ENCODE assay signal across 1 cellular context in the genomic region with DNA sequence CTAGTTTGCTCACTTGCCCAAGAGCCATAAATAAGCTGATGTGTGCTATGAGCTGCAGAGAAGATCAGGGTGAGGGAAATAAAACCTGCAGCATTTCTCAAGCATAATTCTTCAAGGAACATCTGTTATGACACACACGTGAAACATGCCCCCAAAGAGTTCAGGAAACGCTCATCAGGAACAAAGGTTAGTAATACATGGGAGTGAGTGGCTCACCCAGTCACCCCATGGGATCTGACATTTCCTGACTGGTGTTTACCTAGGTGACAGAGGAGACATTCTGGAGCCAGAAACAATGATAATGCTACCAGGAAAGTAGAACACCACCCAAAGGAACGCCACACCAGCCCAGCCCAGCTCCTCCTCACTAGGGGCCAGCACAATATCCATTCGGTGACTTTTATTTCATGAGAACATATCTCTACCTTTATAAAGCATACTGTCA.
TF ChIP-seq lines count a peak whose summit lies in the region.

No MANE protein-coding gene starts in this region.

TF ChIP-seq in HepG2, 621 proteins besides CTCF, POLR2A, EP300 and RAD21 (continued from another document and continues in another):
- TF ChIP-seq ARID4A (CRISPR knock-in tag; IDR thresholded peaks at IDR 0.05; ENCODE audit: borderline replicate concordance) (no peak; the same call in 1 of the 2 replicates), ZNF354B (CRISPR knock-in tag; IDR thresholded peaks at IDR 0.05) (no peak), GATAD2A (CRISPR knock-in tag; IDR thresholded peaks at IDR 0.05) (peak; percentile 82), SMC3 (IDR thresholded peaks at IDR 0.05; ENCODE audit: low read length) (no peak), U2AF1 (optimal IDR thresholded peaks at IDR 0.05; ENCODE audit: low read depth, low read length) (no peak), NCOA2 (CRISPR knock-in tag; IDR thresholded peaks at IDR 0.05) (peak; percentile 86), ZBTB38 (CRISPR knock-in tag; IDR thresholded peaks at IDR 0.05) (no peak), ZNF329 (CRISPR knock-in tag; IDR thresholded peaks at IDR 0.05; ENCODE audit: low read depth) (no peak), TAF15 (IDR thresholded peaks at IDR 0.05; ENCODE audit: low read depth, low read length, poor library complexity, severe bottlenecking) (no peak), FOXJ3 (CRISPR knock-in tag; IDR thresholded peaks at IDR 0.05; ENCODE audit: borderline replicate concordance) (peak; percentile 48; the same call in 1 of the 2 replicates), ZNF768 (CRISPR knock-in tag; IDR thresholded peaks at IDR 0.05) (no peak), ATF4 (CRISPR knock-in tag; IDR thresholded peaks at IDR 0.05) (no peak), DDIT3 (CRISPR knock-in tag; IDR thresholded peaks at IDR 0.05) (no peak), CC2D1A (CRISPR knock-in tag; IDR thresholded peaks at IDR 0.05) (no peak), ZNF790 (CRISPR knock-in tag; IDR thresholded peaks at IDR 0.05; ENCODE audit: borderline replicate concordance) (no peak), ARID3A (IDR thresholded peaks at IDR 0.05; ENCODE audit: low read depth, low read length) (peak; percentile 30; the same call in 1 of the 2 replicates), SIX1 (CRISPR knock-in tag; IDR thresholded peaks at IDR 0.05; ENCODE audit: borderline replicate concordance) (peak; percentile 51; the same call in 1 of the 2 replicates), ZFP62 (CRISPR knock-in tag; IDR thresholded peaks at IDR 0.05) (no peak), ZNF777 (CRISPR knock-in tag; IDR thresholded peaks at IDR 0.05) (no peak), TFDP2 (CRISPR knock-in tag; IDR thresholded peaks at IDR 0.05) (peak; percentile 35; the same call in 1 of the 2 replicates), FOSL1 (CRISPR knock-in tag; IDR thresholded peaks at IDR 0.05; ENCODE audit: borderline replicate concordance) (peak; percentile 28; the same call in 1 of the 2 replicates), ZFX (CRISPR knock-in tag; IDR thresholded peaks at IDR 0.05; ENCODE audit: low read depth) (no peak), ARID5B (CRISPR knock-in tag; IDR thresholded peaks at IDR 0.05) (peak; percentile 92), ZNF619 (CRISPR knock-in tag; IDR thresholded peaks at IDR 0.05) (no peak), AHR (CRISPR knock-in tag; IDR thresholded peaks at IDR 0.05) (no peak), ZNF44 (CRISPR knock-in tag; IDR thresholded peaks at IDR 0.05) (no peak), NKX3-1 (CRISPR knock-in tag; IDR thresholded peaks at IDR 0.05) (no peak), HNF4A (CRISPR knock-in tag; IDR thresholded peaks at IDR 0.05) (peak; percentile 85), KMT2A (CRISPR knock-in tag; IDR thresholded peaks at IDR 0.05) (no peak), TCF7L2 (IDR thresholded peaks at IDR 0.05; ENCODE audit: low read depth, low read length) (no peak), ZNF3 (CRISPR knock-in tag; IDR thresholded peaks at IDR 0.05) (no peak)
- TF ChIP-seq, protein P1, sequence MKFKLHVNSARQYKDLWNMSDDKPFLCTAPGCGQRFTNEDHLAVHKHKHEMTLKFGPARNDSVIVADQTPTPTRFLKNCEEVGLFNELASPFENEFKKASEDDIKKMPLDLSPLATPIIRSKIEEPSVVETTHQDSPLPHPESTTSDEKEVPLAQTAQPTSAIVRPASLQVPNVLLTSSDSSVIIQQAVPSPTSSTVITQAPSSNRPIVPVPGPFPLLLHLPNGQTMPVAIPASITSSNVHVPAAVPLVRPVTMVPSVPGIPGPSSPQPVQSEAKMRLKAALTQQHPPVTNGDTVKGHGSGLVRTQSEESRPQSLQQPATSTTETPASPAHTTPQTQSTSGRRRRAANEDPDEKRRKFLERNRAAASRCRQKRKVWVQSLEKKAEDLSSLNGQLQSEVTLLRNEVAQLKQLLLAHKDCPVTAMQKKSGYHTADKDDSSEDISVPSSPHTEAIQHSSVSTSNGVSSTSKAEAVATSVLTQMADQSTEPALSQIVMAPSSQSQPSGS (CRISPR knock-in tag; IDR thresholded peaks at IDR 0.05), result peak; percentile 41; the same call in 1 of the 2 replicates
- TF ChIP-seq, protein P2, sequence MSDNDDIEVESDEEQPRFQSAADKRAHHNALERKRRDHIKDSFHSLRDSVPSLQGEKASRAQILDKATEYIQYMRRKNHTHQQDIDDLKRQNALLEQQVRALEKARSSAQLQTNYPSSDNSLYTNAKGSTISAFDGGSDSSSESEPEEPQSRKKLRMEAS (IDR thresholded peaks at IDR 0.05), result peak; percentile 42; the same call in 1 of the 2 replicates
- TF ChIP-seq, protein P3, sequence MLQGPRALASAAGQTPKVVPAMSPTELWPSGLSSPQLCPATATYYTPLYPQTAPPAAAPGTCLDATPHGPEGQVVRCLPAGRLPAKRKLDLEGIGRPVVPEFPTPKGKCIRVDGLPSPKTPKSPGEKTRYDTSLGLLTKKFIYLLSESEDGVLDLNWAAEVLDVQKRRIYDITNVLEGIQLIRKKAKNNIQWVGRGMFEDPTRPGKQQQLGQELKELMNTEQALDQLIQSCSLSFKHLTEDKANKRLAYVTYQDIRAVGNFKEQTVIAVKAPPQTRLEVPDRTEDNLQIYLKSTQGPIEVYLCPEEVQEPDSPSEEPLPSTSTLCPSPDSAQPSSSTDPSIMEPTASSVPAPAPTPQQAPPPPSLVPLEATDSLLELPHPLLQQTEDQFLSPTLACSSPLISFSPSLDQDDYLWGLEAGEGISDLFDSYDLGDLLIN (CRISPR knock-in tag; IDR thresholded peaks at IDR 0.05; ENCODE audit: borderline replicate concordance), result no peak
- TF ChIP-seq, protein P4, sequence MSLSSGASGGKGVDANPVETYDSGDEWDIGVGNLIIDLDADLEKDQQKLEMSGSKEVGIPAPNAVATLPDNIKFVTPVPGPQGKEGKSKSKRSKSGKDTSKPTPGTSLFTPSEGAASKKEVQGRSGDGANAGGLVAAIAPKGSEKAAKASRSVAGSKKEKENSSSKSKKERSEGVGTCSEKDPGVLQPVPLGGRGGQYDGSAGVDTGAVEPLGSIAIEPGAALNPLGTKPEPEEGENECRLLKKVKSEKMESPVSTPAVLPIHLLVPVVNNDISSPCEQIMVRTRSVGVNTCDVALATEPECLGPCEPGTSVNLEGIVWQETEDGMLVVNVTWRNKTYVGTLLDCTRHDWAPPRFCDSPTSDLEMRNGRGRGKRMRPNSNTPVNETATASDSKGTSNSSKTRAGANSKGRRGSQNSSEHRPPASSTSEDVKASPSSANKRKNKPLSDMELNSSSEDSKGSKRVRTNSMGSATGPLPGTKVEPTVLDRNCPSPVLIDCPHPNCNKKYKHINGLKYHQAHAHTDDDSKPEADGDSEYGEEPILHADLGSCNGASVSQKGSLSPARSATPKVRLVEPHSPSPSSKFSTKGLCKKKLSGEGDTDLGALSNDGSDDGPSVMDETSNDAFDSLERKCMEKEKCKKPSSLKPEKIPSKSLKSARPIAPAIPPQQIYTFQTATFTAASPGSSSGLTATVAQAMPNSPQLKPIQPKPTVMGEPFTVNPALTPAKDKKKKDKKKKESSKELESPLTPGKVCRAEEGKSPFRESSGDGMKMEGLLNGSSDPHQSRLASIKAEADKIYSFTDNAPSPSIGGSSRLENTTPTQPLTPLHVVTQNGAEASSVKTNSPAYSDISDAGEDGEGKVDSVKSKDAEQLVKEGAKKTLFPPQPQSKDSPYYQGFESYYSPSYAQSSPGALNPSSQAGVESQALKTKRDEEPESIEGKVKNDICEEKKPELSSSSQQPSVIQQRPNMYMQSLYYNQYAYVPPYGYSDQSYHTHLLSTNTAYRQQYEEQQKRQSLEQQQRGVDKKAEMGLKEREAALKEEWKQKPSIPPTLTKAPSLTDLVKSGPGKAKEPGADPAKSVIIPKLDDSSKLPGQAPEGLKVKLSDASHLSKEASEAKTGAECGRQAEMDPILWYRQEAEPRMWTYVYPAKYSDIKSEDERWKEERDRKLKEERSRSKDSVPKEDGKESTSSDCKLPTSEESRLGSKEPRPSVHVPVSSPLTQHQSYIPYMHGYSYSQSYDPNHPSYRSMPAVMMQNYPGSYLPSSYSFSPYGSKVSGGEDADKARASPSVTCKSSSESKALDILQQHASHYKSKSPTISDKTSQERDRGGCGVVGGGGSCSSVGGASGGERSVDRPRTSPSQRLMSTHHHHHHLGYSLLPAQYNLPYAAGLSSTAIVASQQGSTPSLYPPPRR (CRISPR knock-in tag; IDR thresholded peaks at IDR 0.05; ENCODE audit: borderline replicate concordance), result peak; percentile 56; the same call in 1 of the 2 replicates
